ENCODE assay signal across 22 cellular contexts in genomic region chr17:75410141-75410540, GRCh38.
"Had no signal": no experiment of that assay in that cellular context is flagged by ENCODE, and none has a peak within 500 bp of the region (broad histone marks: within the 10 kb centered on the region; RNA-seq: fewer than 3 reads in every experiment).

No MANE protein-coding gene starts in this region.

- H3K9me3 Mint-ChIP-seq: activated B cell treated with CpG ODN at 0.5 μM for 24 hours; activated naive CD4-positive, alpha-beta T cell treated with anti-CD3 and anti-CD28 coated beads for 36 hours; activated T-cell treated with anti-CD3 and anti-CD28 coated beads, Interleukin-2, amount 50 U/mL, for 4 hours had no signal

- DNase-seq: activated B cell treated with CpG ODN at 0.5 μM for 24 hours; activated CD4-positive, alpha-beta T cell treated with anti-CD3 and anti-CD28 coated beads for 1 hour; activated CD4-positive, alpha-beta T cell treated with anti-CD3 and anti-CD28 coated beads, Interleukin-2, amount 50 U/mL, for 4 hours; activated CD8-positive, alpha-beta memory T cell treated with anti-CD3 and anti-CD28 coated beads for 24 hours; activated effector memory CD4-positive, alpha-beta T cell treated with anti-CD3 and anti-CD28 coated beads, Interleukin-2, amount 50 U/mL, for 16 hours; activated naive CD4-positive, alpha-beta T cell treated with anti-CD3 and anti-CD28 coated beads for 36 hours; activated T-cell treated with anti-CD3 and anti-CD28 coated beads, Interleukin-2, amount 50 U/mL, for 4 hours; aorta; caudate nucleus; MG63; MV-4-11; NCI-H1092 treated with DMSO at 0.1 percent for 48 hours; NCI-H1417 treated with DMSO at 0.1 percent for 48 hours; NCI-H1694; NCI-H2029 treated with DMSO at 0.1 percent for 48 hours; NCI-H510A treated with DMSO at 0.1 percent for 48 hours; NCI-H69; NK-92 treated with Interleukin-12 subunit alpha and Interleukin-12 subunit beta, amount 100 ng/mL, for 24 hours; Right ventricle myocardium superior; SJCRH30; SK-N-SH; T-helper 9 cell had no signal

- H3K27ac Mint-ChIP-seq: activated B cell treated with CpG ODN at 0.5 μM for 24 hours; activated naive CD4-positive, alpha-beta T cell treated with anti-CD3 and anti-CD28 coated beads for 36 hours had no signal

- ATAC-seq: activated T-cell treated with anti-CD3 and anti-CD28 coated beads, Interleukin-2, amount 50 U/mL, for 4 hours had no signal

- H3K4me3 Mint-ChIP-seq: activated B cell treated with CpG ODN at 0.5 μM for 24 hours; activated naive CD4-positive, alpha-beta T cell treated with anti-CD3 and anti-CD28 coated beads for 36 hours; activated T-cell treated with anti-CD3 and anti-CD28 coated beads, Interleukin-2, amount 50 U/mL, for 4 hours had no signal

- H3K27me3 Mint-ChIP-seq: activated B cell treated with CpG ODN at 0.5 μM for 24 hours had no signal
